In genomic region chr12:6552140-6552551, GRCh38 we compare ENCODE assay signal across 10 cellular contexts. TPM values are rescaled to one million over a fixed set of nuclear protein-coding genes. Genes with fewer than 3 reads are reported as not detected.
DNase-seq lines count a peak whose midpoint lies in the region; ATAC-seq and TF ChIP-seq lines count a peak whose summit lies in the region.
"Had no signal": no experiment of that assay in that cellular context is flagged by ENCODE, and none has a peak within 500 bp of the region (broad histone marks: within the 10 kb centered on the region; RNA-seq: fewer than 3 reads in every experiment).

No MANE protein-coding gene starts in this region.

- peaks cover 40% of the 10 kb centered on the region for H3K4me1 ChIP-seq in OCI-LY1 (ENCODE audit: insufficient read depth, low read length, severe bottlenecking)
- H3K4me1 ChIP-seq in esophagus squamous epithelium = peaks cover 45 to 86% (median 52%) of the 10 kb centered on the region in 3 donors

- in situ Hi-C loops in GM13976 (cut with MboI; ENCODE audit: low sequenced_read_pairs, unreplicated experiment) = no loop called here

- TF ChIP-seq CTCF in OCI-LY1 (IDR thresholded peaks at IDR 0.05; ENCODE audit: low read length) = no peak
- TF ChIP-seq CTCF in esophagus squamous epithelium (IDR thresholded peaks at IDR 0.05) = no peak
- TF ChIP-seq CTCF in nephron progenitor cell (IDR thresholded peaks at IDR 0.05) = no peak
- no peak for TF ChIP-seq CTCF in GM13976 (IDR thresholded peaks at IDR 0.05; ENCODE audit: borderline replicate concordance, control extremely low read depth, extremely low read depth, insufficient read depth, missing control alignments)

- peak overlapping the region; percentile 8; the same call in 1 of the 2 replicates for H3K4me2 ChIP-seq in OCI-LY1 (ENCODE audit: low read length)

- peak overlapping the region; percentile 83 for H3K27ac Mint-ChIP-seq in nephron progenitor cell
- H3K27ac Mint-ChIP-seq in activated naive CD4-positive, alpha-beta T cell treated with anti-CD3 and anti-CD28 coated beads for 36 hours = no peak overlapping the region

- H3K27ac ChIP-seq in OCI-LY1 (ENCODE audit: low read depth, low read length, poor library complexity, severe bottlenecking) (no peak overlapping the region), esophagus squamous epithelium (peak overlapping the region; percentile 61 to 93 (median 82))

- no peak overlapping the region for H2AFZ ChIP-seq in OCI-LY1 (ENCODE audit: low read length)

- H3K9me2 ChIP-seq in OCI-LY1 (ENCODE audit: low read depth, low read length) = no peaks in the 10 kb centered on the region

- no peak overlapping the region for H3K4me3 Mint-ChIP-seq in nephron progenitor cell
- no peak overlapping the region for H3K4me3 Mint-ChIP-seq in activated naive CD4-positive, alpha-beta T cell treated with anti-CD3 and anti-CD28 coated beads for 36 hours

- no peak for ATAC-seq in HG03432 (IDR thresholded peaks at IDR 0.05; ENCODE audit: unreplicated experiment)

- H3K9ac ChIP-seq in OCI-LY1 (ENCODE audit: low read length) = no peak overlapping the region

- 0 out of 2 replicates have a peak, but pooled peaks cover 11% of the 10 kb centered on the region for H3K79me2 ChIP-seq in OCI-LY1 (ENCODE audit: insufficient read depth, low read length)

- peaks cover 27% of the 10 kb centered on the region for H3K36me3 Mint-ChIP-seq in nephron progenitor cell (ENCODE audit: low read depth)
- H3K36me3 Mint-ChIP-seq in activated naive CD4-positive, alpha-beta T cell treated with anti-CD3 and anti-CD28 coated beads for 36 hours (ENCODE audit: low read depth) = peaks cover 20% of the 10 kb centered on the region

- H3K9me3 Mint-ChIP-seq in nephron progenitor cell = no peaks in the 10 kb centered on the region
- H3K9me3 Mint-ChIP-seq in activated naive CD4-positive, alpha-beta T cell treated with anti-CD3 and anti-CD28 coated beads for 36 hours = no peaks in the 10 kb centered on the region

- peaks cover 52% of the 10 kb centered on the region for H3K4me1 Mint-ChIP-seq in nephron progenitor cell
- peaks cover 49% of the 10 kb centered on the region for H3K4me1 Mint-ChIP-seq in activated naive CD4-positive, alpha-beta T cell treated with anti-CD3 and anti-CD28 coated beads for 36 hours (ENCODE audit: low read depth)

- WGBS in esophagus squamous epithelium, 2 donors = 24 to 27% methylated on average over 4 of the region's 4 CpGs

- H3F3A ChIP-seq in OCI-LY1 (ENCODE audit: insufficient read depth, low read length) = 0 out of 2 replicates have a peak, but pooled peaks cover 3% of the 10 kb centered on the region

- no peak overlapping the region for H3K4me3 ChIP-seq in OCI-LY1 (ENCODE audit: low read depth, low read length, poor library complexity, severe bottlenecking)
- H3K4me3 ChIP-seq in esophagus squamous epithelium = peak overlapping the region in 1 of 4 donors; percentile 75

- H3K27me3 ChIP-seq in OCI-LY1 (ENCODE audit: insufficient read depth, low read length) (no peaks in the 10 kb centered on the region), esophagus squamous epithelium (no peaks in the 10 kb centered on the region)

- intact Hi-C loops in esophagus squamous epithelium (cut with DNase I) = no loop called here
- intact Hi-C loops in activated naive CD4-positive, alpha-beta T cell treated with anti-CD3 and anti-CD28 coated beads for 36 hours (cut with micrococcal nuclease) = no loop called here

- peak; percentile 25 for DNase-seq in AG08395 (ENCODE audit: low spot score)
- DNase-seq in esophagus squamous epithelium (lab: John Stamatoyannopoulos, UW) = no peak
- no peak for DNase-seq in nephron progenitor cell
- DNase-seq in NCI-H82 treated with DMSO at 0.1 percent for 48 hours (lab: John Stamatoyannopoulos, UW; ENCODE audit: unreplicated experiment) = no peak
- DNase-seq in GM13976 (ENCODE audit: low spot score) = no peak
- DNase-seq in activated naive CD4-positive, alpha-beta T cell treated with anti-CD3 and anti-CD28 coated beads for 36 hours = no peak
- DNase-seq: activated CD4-positive, alpha-beta T cell treated with anti-CD3 and anti-CD28 coated beads for 48 hours; NCI-H1092 had no signal

- CTCF ChIA-PET in activated naive CD4-positive, alpha-beta T cell treated with anti-CD3 and anti-CD28 coated beads for 36 hours (lab: Charles Lee) = interaction anchor here (0.6 to 6.5 kb wide), 7 partner anchors 12 to 226 kb away, joined by 3 to 65 read pairs (median 5); partner anchors contain the start of gene LPAR5

- no peak for TF ChIP-seq POLR2A in esophagus squamous epithelium (IDR thresholded peaks at IDR 0.05)

- no peaks in the 10 kb centered on the region for H4K20me1 ChIP-seq in OCI-LY1 (ENCODE audit: insufficient read depth, low read length)

- H3K27me3 Mint-ChIP-seq in nephron progenitor cell (ENCODE audit: low read depth, poor library complexity) = no peaks in the 10 kb centered on the region
- H3K27me3 Mint-ChIP-seq in activated naive CD4-positive, alpha-beta T cell treated with anti-CD3 and anti-CD28 coated beads for 36 hours (ENCODE audit: low read depth) = no peaks in the 10 kb centered on the region

- H3K36me3 ChIP-seq in OCI-LY1 (ENCODE audit: insufficient read depth, low read length) (peaks cover 41% of the 10 kb centered on the region), esophagus squamous epithelium (peaks cover 3 to 56% (median 10%) of the 10 kb centered on the region in 3 donors)

- no peaks in the 10 kb centered on the region for H3K9me3 ChIP-seq in OCI-LY1 (ENCODE audit: low read length)
- H3K9me3 ChIP-seq in esophagus squamous epithelium = no peaks in the 10 kb centered on the region

RNA-seq across cellular contexts. Expression of gene IFFO1, which starts 3.7 kb away (rescaled TPM):
- total RNA-seq in esophagus squamous epithelium = 1 to 10 TPM in 3 of 4 donors, under 1 TPM in 1; 0.76 to 7.4 (median 2.7) TPM
- total RNA-seq in activated naive CD4-positive, alpha-beta T cell treated with anti-CD3 and anti-CD28 coated beads for 36 hours = 1 to 10 TPM; 8.0 to 9.0 TPM

RNA-seq across cellular contexts. Expression of gene NOP2, which starts 15.9 kb away (rescaled TPM):
- total RNA-seq in esophagus squamous epithelium = 10 to 100 TPM; 36.0 to 51.9 (median 48.2) TPM
- 10 to 100 TPM; 61.3 to 62.9 TPM for total RNA-seq in activated naive CD4-positive, alpha-beta T cell treated with anti-CD3 and anti-CD28 coated beads for 36 hours

RNA-seq across cellular contexts. Expression of gene GAPDH, which starts 17.8 kb away (rescaled TPM):
- 1,000 to 10,000 TPM; 2,526 to 4,151 (median 3,597) TPM for total RNA-seq in esophagus squamous epithelium
- 1,000 to 10,000 TPM; 6,537 to 6,787 TPM for total RNA-seq in activated naive CD4-positive, alpha-beta T cell treated with anti-CD3 and anti-CD28 coated beads for 36 hours

RNA-seq across cellular contexts. Expression of gene CHD4, which starts 55.0 kb away (rescaled TPM):
- total RNA-seq in esophagus squamous epithelium = 100 to 1,000 TPM; 116 to 165 (median 127) TPM
- 100 to 1,000 TPM; 232 to 245 TPM for total RNA-seq in activated naive CD4-positive, alpha-beta T cell treated with anti-CD3 and anti-CD28 coated beads for 36 hours

RNA-seq across cellular contexts. Expression of gene NCAPD2, which starts 58.2 kb away (rescaled TPM):
- 10 to 100 TPM; 25.6 to 73.2 (median 55.9) TPM for total RNA-seq in esophagus squamous epithelium
- 100 to 1,000 TPM; 252 to 261 TPM for total RNA-seq in activated naive CD4-positive, alpha-beta T cell treated with anti-CD3 and anti-CD28 coated beads for 36 hours
